11 cellular contexts compared by ENCODE assay signal in genomic region chrX:153829549-153829798, GRCh38. TPM values are rescaled to one million over a fixed set of nuclear protein-coding genes. Genes with fewer than 3 reads are reported as not detected.
DNase-seq lines count a peak whose midpoint lies in the region; ATAC-seq, FAIRE-seq and TF ChIP-seq lines count a peak whose summit lies in the region.
"Had no signal": no experiment of that assay in that cellular context is flagged by ENCODE, and none has a peak within 500 bp of the region (broad histone marks: within the 10 kb centered on the region; RNA-seq: fewer than 3 reads in every experiment).

No MANE protein-coding gene starts in this region.

- no peak overlapping the region for H3K27ac Mint-ChIP-seq in activated naive CD4-positive, alpha-beta T cell treated with anti-CD3 and anti-CD28 coated beads, Interleukin-2, amount 50 U/mL, for 24 hours
- H3K27ac Mint-ChIP-seq in natural killer cell treated with Interleukin-12 subunit alpha and Interleukin-12 subunit beta and Interleukin-15 and Interleukin-18, amount 100 ng/mL, for 72 hours: no peak overlapping the region

- H4K91ac ChIP-seq in H1 (replicated peaks; ENCODE audit: insufficient read length, low read length): no peak overlapping the region

- peak overlapping the region; percentile 59 for H3K56ac ChIP-seq in H1 (replicated peaks; ENCODE audit: insufficient read length, low read depth, low read length)

- no peak overlapping the region for H2BK15ac ChIP-seq in H1 (ENCODE audit: low read length)

- H3K23me2 ChIP-seq in H1 (ENCODE audit: low read depth, low read length): no peaks in the 10 kb centered on the region

- H3K4ac ChIP-seq in H1 (replicated peaks; ENCODE audit: insufficient read length, low read depth, low read length): no peak overlapping the region

- POLR2A ChIA-PET in H1 (lab: Charles Lee; ENCODE audit: partially characterized antibody): interaction anchor here (0.8 to 3.6 kb wide), 3 partner anchors 11 to 62 kb away, joined by 3 to 23 read pairs (median 3); no protein-coding TSS in a partner anchor

- no peak overlapping the region for H2BK12ac ChIP-seq in H1 (ENCODE audit: low read depth, low read length)

- no peak for DNase-seq in activated naive CD4-positive, alpha-beta T cell treated with anti-CD3 and anti-CD28 coated beads, Interleukin-2, amount 50 U/mL, for 16 hours
- no peak for DNase-seq in H1 (ENCODE audit: low read depth in 1 of 2, low spot score in 2 of 2)
- no peak for DNase-seq in natural killer cell treated with Interleukin-12 subunit alpha and Interleukin-12 subunit beta and Interleukin-15 and Interleukin-18, amount 100 ng/mL, for 72 hours (ENCODE audit: low spot score)
- peak in 1 of 2 donors; percentile 56 for DNase-seq in upper lobe of left lung
- DNase-seq in stimulated activated CD4-positive, alpha-beta T cell treated with anti-CD3 and anti-CD28 coated beads, Interleukin-15, amount 100 ng/mL, for 24 hours: no peak
- no peak for DNase-seq in omental fat pad (ENCODE audit: low spot score)
- DNase-seq in NOMO-1 treated with dmso at 0.1 percent for 144 hours (lab: John Stamatoyannopoulos, UW; ENCODE audit: unreplicated experiment): no peak
- DNase-seq: activated CD8-positive, alpha-beta memory T cell treated with anti-CD3 and anti-CD28 coated beads for 24 hours; stimulated activated CD4-positive, alpha-beta T cell treated with anti-CD3 and anti-CD28 coated beads, Interleukin-1b, Interleukin-23, amount 100 ng/mL, for 48 hours had no signal

- H2AK5ac ChIP-seq in H1 (ENCODE audit: low read depth, low read length): no peak overlapping the region

- H3K9ac ChIP-seq in H1 (replicated peaks in 1 of 4; ENCODE audit: extremely low read depth in 1 of 4, low read depth in 3 of 4, low read length in 3 of 4): peak overlapping the region in 2 of 4 experiments; percentile 13 to 24; a peak in 3 of 7 replicates

- peak overlapping the region; percentile 61 to 75 for H3K4me2 ChIP-seq in H1 (ENCODE audit: insufficient read depth in 1 of 2, low read depth in 2 of 2, low read length in 2 of 2)

- TF ChIP-seq EP300 in H1 (IDR thresholded peaks at IDR 0.05; ENCODE audit: borderline replicate concordance in 1 of 2, low read depth in 2 of 2, low read length in 2 of 2) (no peak), upper lobe of left lung (IDR thresholded peaks at IDR 0.05) (no peak)

- H3K36me3 ChIP-seq in H1 (ENCODE audit: control insufficient read depth in 2 of 4, insufficient read depth in 4 of 4, low read length in 3 of 4) (no peaks in the 10 kb centered on the region), upper lobe of left lung (no peaks in the 10 kb centered on the region)

- TF ChIP-seq POLR2A in H1 (IDR thresholded peaks at IDR 0.05; ENCODE audit: control extremely low read depth in 1 of 2, low read depth in 2 of 2, low read length in 2 of 2): no peak
- no peak for TF ChIP-seq POLR2A in upper lobe of left lung (IDR thresholded peaks at IDR 0.05)

- TF ChIP-seq CTCF in H1 (IDR thresholded peaks at IDR 0.05; ENCODE audit: control extremely low read depth in 1 of 3, insufficient read depth in 1 of 3, low read depth in 1 of 3, low read length in 3 of 3): no peak
- no peak for TF ChIP-seq CTCF in upper lobe of left lung (IDR thresholded peaks at IDR 0.05)
- TF ChIP-seq CTCF in omental fat pad (IDR thresholded peaks at IDR 0.05): no peak

- peaks cover 16 to 47% of the 10 kb centered on the region in 2 experiments; a peak in 3 of 4 replicates for H3K79me2 ChIP-seq in H1 (ENCODE audit: control insufficient read depth in 1 of 2, insufficient read depth in 2 of 2, low read length in 2 of 2)

- no CpG with 5 or more reads among the region's 27 CpGs for WGBS in H1 (ENCODE audit: extremely low coverage in 1 of 2, insufficient coverage in 1 of 2, insufficient read length in 1 of 2, insufficient replicate concordance in 2 of 2, low coverage in 1 of 2, low lambda C conversion rate in 2 of 2, missing lambda C conversion rate in 1 of 2), 2 experiments
- WGBS in upper lobe of left lung, 2 donors: 24% methylated on average over 10 of the region's 27 CpGs; no CpG with 5 or more reads in 1 of the 2 donors

- H2BK20ac ChIP-seq in H1 (ENCODE audit: low read length): no peak overlapping the region

- H3K4me3 Mint-ChIP-seq in activated naive CD4-positive, alpha-beta T cell treated with anti-CD3 and anti-CD28 coated beads, Interleukin-2, amount 50 U/mL, for 24 hours: peak overlapping the region; percentile 70
- H3K4me3 Mint-ChIP-seq in natural killer cell treated with Interleukin-12 subunit alpha and Interleukin-12 subunit beta and Interleukin-15 and Interleukin-18, amount 100 ng/mL, for 72 hours: peak overlapping the region; percentile 69

- H3K4me3 ChIP-seq in H1 (ENCODE audit: extremely low read depth in 1 of 4, insufficient read depth in 2 of 4, low read depth in 3 of 4, low read length in 4 of 4) (peak overlapping the region; percentile 52 to 78 (median 58)), upper lobe of left lung (peak overlapping the region in 3 of 4 donors; percentile 33 to 48 (median 42))

- no peak overlapping the region for H4K5ac ChIP-seq in H1 (ENCODE audit: insufficient read length, low read depth, low read length)

- H4K20me1 ChIP-seq in H1 (replicated peaks in 1 of 2; ENCODE audit: control insufficient read depth in 1 of 2, insufficient read depth in 2 of 2, low read length in 2 of 2): no peaks in the 10 kb centered on the region

- H3K27ac ChIP-seq in H1 (ENCODE audit: low read depth, low read length): no peak overlapping the region; the same call in 1 of the 2 replicates
- H3K27ac ChIP-seq in upper lobe of left lung: no peak overlapping the region

- H3K79me1 ChIP-seq in H1 (ENCODE audit: low read depth, low read length): no peaks in the 10 kb centered on the region

- no peak overlapping the region for H3K23ac ChIP-seq in H1 (ENCODE audit: insufficient read length)

- H4K8ac ChIP-seq in H1 (ENCODE audit: extremely low read depth, insufficient read depth, low read length): no peak overlapping the region; the same call in 1 of the 2 replicates

- no peak overlapping the region for H3K14ac ChIP-seq in H1 (ENCODE audit: insufficient read length)

- H3K9me3 ChIP-seq in H1 (ENCODE audit: insufficient read depth in 2 of 2, low read depth in 1 of 2, low read length in 1 of 2) (no peaks in the 10 kb centered on the region), upper lobe of left lung (no peaks in the 10 kb centered on the region)

- peak overlapping the region; percentile 87 for H2BK5ac ChIP-seq in H1 (ENCODE audit: low read depth, low read length)

- H3K18ac ChIP-seq in H1 (ENCODE audit: extremely low read depth, low read length): peak overlapping the region; percentile 90

- no peak for FAIRE-seq in H1 (lab: Jason Lieb, UNC)
- FAIRE-seq: islet of Langerhans had no signal

- H2AFZ ChIP-seq in H1 (ENCODE audit: low read length): no peak overlapping the region

- H3K27me3 ChIP-seq in H1 (replicated peaks in 1 of 4; ENCODE audit: control insufficient read depth in 3 of 4, extremely low read depth in 1 of 4, insufficient read depth in 3 of 4, low read length in 3 of 4) (peaks cover 0 to 6% (median 2%) of the 10 kb centered on the region in 4 experiments; a peak in 3 of 7 replicates), upper lobe of left lung (peaks cover 0 to 16% (median 4%) of the 10 kb centered on the region in 4 donors)

- H3K9me3 Mint-ChIP-seq in activated naive CD4-positive, alpha-beta T cell treated with anti-CD3 and anti-CD28 coated beads, Interleukin-2, amount 50 U/mL, for 24 hours: no peaks in the 10 kb centered on the region
- H3K9me3 Mint-ChIP-seq in natural killer cell treated with Interleukin-12 subunit alpha and Interleukin-12 subunit beta and Interleukin-15 and Interleukin-18, amount 100 ng/mL, for 72 hours: no peaks in the 10 kb centered on the region

- peaks cover 12% of the 10 kb centered on the region for H3K4me1 Mint-ChIP-seq in activated naive CD4-positive, alpha-beta T cell treated with anti-CD3 and anti-CD28 coated beads, Interleukin-2, amount 50 U/mL, for 24 hours
- H3K4me1 Mint-ChIP-seq in natural killer cell treated with Interleukin-12 subunit alpha and Interleukin-12 subunit beta and Interleukin-15 and Interleukin-18, amount 100 ng/mL, for 72 hours (ENCODE audit: low read depth in 2 of 2): peaks cover 15 to 19% of the 10 kb centered on the region in 2 donors

- CTCF ChIA-PET in H1 (lab: Charles Lee; ENCODE audit: partially characterized antibody): interaction anchor here (1.8 kb wide), 1 partner anchor 29 kb away, joined by 6 read pairs; no protein-coding TSS in a partner anchor

- peaks cover 6 to 22% (median 13%) of the 10 kb centered on the region in 4 experiments; a peak in 6 of 7 replicates for H3K4me1 ChIP-seq in H1 (replicated peaks in 1 of 4; ENCODE audit: control insufficient read depth in 3 of 4, insufficient read depth in 4 of 4, low read length in 3 of 4)
- H3K4me1 ChIP-seq in upper lobe of left lung: peaks cover 8 to 21% (median 12%) of the 10 kb centered on the region in 4 donors

- no peak for ATAC-seq in natural killer cell treated with Interleukin-12 subunit alpha and Interleukin-12 subunit beta and Interleukin-15 and Interleukin-18, amount 100 ng/mL, for 72 hours
- peak in 1 of 2 donors; percentile 19 for ATAC-seq in upper lobe of left lung (ENCODE audit: low FRiP score in 2 of 2)
- ATAC-seq in omental fat pad (ENCODE audit: low FRiP score): no peak

- TF ChIP-seq RAD21 in H1 (IDR thresholded peaks at IDR 0.05 in 1 of 2, conservative IDR thresholded peaks at IDR 0.05 in 1 of 2; ENCODE audit: low read depth in 2 of 2, low read length in 2 of 2): no peak

- no peaks in the 10 kb centered on the region for H3K27me3 Mint-ChIP-seq in activated naive CD4-positive, alpha-beta T cell treated with anti-CD3 and anti-CD28 coated beads, Interleukin-2, amount 50 U/mL, for 24 hours
- peaks cover 0 to 9% of the 10 kb centered on the region in 2 donors for H3K27me3 Mint-ChIP-seq in natural killer cell treated with Interleukin-12 subunit alpha and Interleukin-12 subunit beta and Interleukin-15 and Interleukin-18, amount 100 ng/mL, for 72 hours

- no peak overlapping the region for H2BK120ac ChIP-seq in H1 (replicated peaks; ENCODE audit: low read depth, low read length)

- no peaks in the 10 kb centered on the region for H3K36me3 Mint-ChIP-seq in activated naive CD4-positive, alpha-beta T cell treated with anti-CD3 and anti-CD28 coated beads, Interleukin-2, amount 50 U/mL, for 24 hours
- H3K36me3 Mint-ChIP-seq in natural killer cell treated with Interleukin-12 subunit alpha and Interleukin-12 subunit beta and Interleukin-15 and Interleukin-18, amount 100 ng/mL, for 72 hours: no peaks in the 10 kb centered on the region

RNA-seq across cellular contexts. Expression of gene PDZD4, which starts 0.9 kb away (rescaled TPM):
- 169 and 174 TPM in 2 replicates for total RNA-seq in H1 (2021; fragmentation: NEBNext Ultra II Directional; extraction: Animal tissue kit (Norgen Biotek cat#: 25700))
- 45.8 and 77.2 TPM in 2 replicates for polyA plus RNA-seq in H1 (2011; rRNA removed)
- 90.6 TPM for polyA plus RNA-seq in H1 (2011; cell fraction: cytosol; rRNA removed)
- polyA plus RNA-seq in H1 (2011; cell fraction: nucleus; rRNA removed): 221 TPM
- 98.3 to 127 TPM (median 121 TPM) in 4 replicates for polyA plus RNA-seq in H1 (2012, experiment 1 of 2)
- 85.6 TPM for polyA plus RNA-seq in H1 (2012, experiment 2 of 2)
- 175 TPM for polyA plus RNA-seq in H1 (2013, experiment 1 of 2)
- polyA plus RNA-seq in H1 (2013, experiment 2 of 2): 166 TPM
- polyA minus RNA-seq in H1 (2011; rRNA and poly(A)+ RNA removed): 38.4 and 47.0 TPM in 2 replicates
- polyA minus RNA-seq in H1 (2011; cell fraction: cytosol; rRNA and poly(A)+ RNA removed): 51.6 TPM
- polyA minus RNA-seq in H1 (2011; cell fraction: nucleus; rRNA and poly(A)+ RNA removed): 37.1 TPM
- 1 to 10 TPM; 2.2 to 2.7 TPM for total RNA-seq in natural killer cell treated with Interleukin-12 subunit alpha and Interleukin-12 subunit beta and Interleukin-15 and Interleukin-18, amount 100 ng/mL, for 72 hours
- total RNA-seq in upper lobe of left lung (1 to 10 TPM; 1.6 to 8.9 (median 6.3) TPM), omental fat pad (1 to 10 TPM; 1.9 to 2.6 (median 2.2) TPM)

RNA-seq across cellular contexts. Expression of gene SSR4, which starts 35.0 kb away (rescaled TPM):
- total RNA-seq in H1 (2021; fragmentation: NEBNext Ultra II Directional; extraction: Animal tissue kit (Norgen Biotek cat#: 25700)): 161 and 168 TPM in 2 replicates
- polyA plus RNA-seq in H1 (2011; rRNA removed): 642 and 734 TPM in 2 replicates
- 365 TPM for polyA plus RNA-seq in H1 (2011; cell fraction: cytosol; rRNA removed)
- 398 TPM for polyA plus RNA-seq in H1 (2011; cell fraction: nucleus; rRNA removed)
- 175 to 309 TPM (median 297 TPM) in 4 replicates for polyA plus RNA-seq in H1 (2012, experiment 1 of 2)
- polyA plus RNA-seq in H1 (2012, experiment 2 of 2): 443 TPM
- 365 TPM for polyA plus RNA-seq in H1 (2013, experiment 1 of 2)
- polyA plus RNA-seq in H1 (2013, experiment 2 of 2): 421 TPM
- polyA minus RNA-seq in H1 (2011; rRNA and poly(A)+ RNA removed): 125 and 128 TPM in 2 replicates
- 271 TPM for polyA minus RNA-seq in H1 (2011; cell fraction: cytosol; rRNA and poly(A)+ RNA removed)
- polyA minus RNA-seq in H1 (2011; cell fraction: nucleus; rRNA and poly(A)+ RNA removed): 60.7 TPM
- total RNA-seq in natural killer cell treated with Interleukin-12 subunit alpha and Interleukin-12 subunit beta and Interleukin-15 and Interleukin-18, amount 100 ng/mL, for 72 hours: 100 to 1,000 TPM; 266 to 306 TPM
- 100 to 1,000 TPM in 4 of 6 donors, 10 to 100 TPM in 2; 70.2 to 328 (median 172) TPM for total RNA-seq in upper lobe of left lung
- 100 to 1,000 TPM; 126 to 249 (median 179) TPM for total RNA-seq in omental fat pad

RNA-seq across cellular contexts. Expression of gene IDH3G, which starts 35.3 kb away (rescaled TPM):
- 36.1 and 39.4 TPM in 2 replicates for total RNA-seq in H1 (2021; fragmentation: NEBNext Ultra II Directional; extraction: Animal tissue kit (Norgen Biotek cat#: 25700))
- polyA plus RNA-seq in H1 (2011; rRNA removed): 66.7 and 96.2 TPM in 2 replicates
- 66.7 TPM for polyA plus RNA-seq in H1 (2011; cell fraction: cytosol; rRNA removed)
- 130 TPM for polyA plus RNA-seq in H1 (2011; cell fraction: nucleus; rRNA removed)
- polyA plus RNA-seq in H1 (2012, experiment 1 of 2): 43.8 to 59.4 TPM (median 53.4 TPM) in 4 replicates
- 48.4 TPM for polyA plus RNA-seq in H1 (2012, experiment 2 of 2)
- 40.6 TPM for polyA plus RNA-seq in H1 (2013, experiment 1 of 2)
- polyA plus RNA-seq in H1 (2013, experiment 2 of 2): 39.3 TPM
- polyA minus RNA-seq in H1 (2011; rRNA and poly(A)+ RNA removed): 68.8 and 76.7 TPM in 2 replicates
- 34.0 TPM for polyA minus RNA-seq in H1 (2011; cell fraction: cytosol; rRNA and poly(A)+ RNA removed)
- 43.0 TPM for polyA minus RNA-seq in H1 (2011; cell fraction: nucleus; rRNA and poly(A)+ RNA removed)
- 10 to 100 TPM; 62.5 to 74.1 TPM for total RNA-seq in natural killer cell treated with Interleukin-12 subunit alpha and Interleukin-12 subunit beta and Interleukin-15 and Interleukin-18, amount 100 ng/mL, for 72 hours
- 10 to 100 TPM; 43.5 to 98.5 (median 57.4) TPM for total RNA-seq in upper lobe of left lung
- total RNA-seq in omental fat pad: 100 to 1,000 TPM in 1 of 4 donors, 10 to 100 TPM in 3; 71.9 to 119 (median 89.7) TPM

RNA-seq across cellular contexts. Expression of gene SRPK3, which starts 48.6 kb away (rescaled TPM):
- total RNA-seq in H1 (2021; fragmentation: NEBNext Ultra II Directional; extraction: Animal tissue kit (Norgen Biotek cat#: 25700)): not detected in 2 replicates
- polyA plus RNA-seq in H1 (2011; rRNA removed): not detected in 2 replicates
- 0.01 TPM for polyA plus RNA-seq in H1 (2011; cell fraction: cytosol; rRNA removed)
- polyA plus RNA-seq in H1 (2011; cell fraction: nucleus; rRNA removed): 0.30 TPM
- 0.30 to 0.56 TPM (median 0.49 TPM) in 4 replicates for polyA plus RNA-seq in H1 (2012, experiment 1 of 2)
- polyA plus RNA-seq in H1 (2012, experiment 2 of 2): 0.09 TPM
- polyA plus RNA-seq in H1 (2013, experiment 1 of 2): 0.06 TPM
- 0.04 TPM for polyA plus RNA-seq in H1 (2013, experiment 2 of 2)
- polyA minus RNA-seq in H1 (2011; rRNA and poly(A)+ RNA removed): not detected in 2 replicates
- polyA minus RNA-seq in H1 (2011; cell fraction: cytosol; rRNA and poly(A)+ RNA removed): not detected
- not detected for polyA minus RNA-seq in H1 (2011; cell fraction: nucleus; rRNA and poly(A)+ RNA removed)
- not detected for total RNA-seq in natural killer cell treated with Interleukin-12 subunit alpha and Interleukin-12 subunit beta and Interleukin-15 and Interleukin-18, amount 100 ng/mL, for 72 hours
- total RNA-seq in upper lobe of left lung (under 1 TPM in 4 of 6 donors, not detected in 2; 0.20 to 0.44 (median 0.23) TPM), omental fat pad (under 1 TPM in 3 of 4 donors, not detected in 1; 0.12 to 0.47 (median 0.19) TPM)

RNA-seq across cellular contexts. Expression of gene L1CAM, which starts 56.5 kb away (rescaled TPM):
- 38.7 and 43.0 TPM in 2 replicates for total RNA-seq in H1 (2021; fragmentation: NEBNext Ultra II Directional; extraction: Animal tissue kit (Norgen Biotek cat#: 25700))
- polyA plus RNA-seq in H1 (2011; rRNA removed): 11.0 and 16.4 TPM in 2 replicates
- polyA plus RNA-seq in H1 (2011; cell fraction: cytosol; rRNA removed): 9.1 TPM
- polyA plus RNA-seq in H1 (2011; cell fraction: nucleus; rRNA removed): 32.6 TPM
- 22.4 to 29.0 TPM (median 26.2 TPM) in 4 replicates for polyA plus RNA-seq in H1 (2012, experiment 1 of 2)
- polyA plus RNA-seq in H1 (2012, experiment 2 of 2): 15.9 TPM
- polyA plus RNA-seq in H1 (2013, experiment 1 of 2): 54.0 TPM
- polyA plus RNA-seq in H1 (2013, experiment 2 of 2): 46.2 TPM
- polyA minus RNA-seq in H1 (2011; rRNA and poly(A)+ RNA removed): 13.0 and 18.6 TPM in 2 replicates
- polyA minus RNA-seq in H1 (2011; cell fraction: cytosol; rRNA and poly(A)+ RNA removed): 21.0 TPM
- 12.7 TPM for polyA minus RNA-seq in H1 (2011; cell fraction: nucleus; rRNA and poly(A)+ RNA removed)
- total RNA-seq in natural killer cell treated with Interleukin-12 subunit alpha and Interleukin-12 subunit beta and Interleukin-15 and Interleukin-18, amount 100 ng/mL, for 72 hours: 1 to 10 TPM in 1 of 2 donors, under 1 TPM in 1; 0.74 to 1.2 TPM
- total RNA-seq in upper lobe of left lung (10 to 100 TPM in 1 of 6 donors, 1 to 10 TPM in 2, under 1 TPM in 2, not detected in 1; 0.52 to 10.0 (median 1.1) TPM), omental fat pad (1 to 10 TPM in 3 of 4 donors, under 1 TPM in 1; 0.37 to 2.8 (median 1.6) TPM)

Comparison
In these comparisons a context has a peak if more than half of its experiments do, and no peak if none do; other contexts are left out.
1. RNA of gene PDZD4, which starts 0.9 kb away (total RNA-seq): 169 to 174 TPM in H1; 1.6 to 8.9 TPM in upper lobe of left lung, 2.2 to 2.7 TPM in natural killer cell treated with Interleukin-12 subunit alpha and Interleukin-12 subunit beta and Interleukin-15 and Interleukin-18, amount 100 ng/mL, for 72 hours and 1.9 to 2.6 TPM in omental fat pad; every median in the first group is over 10 times any median in the second.